1 cellular context compared by ENCODE assay signal in the genomic region with DNA sequence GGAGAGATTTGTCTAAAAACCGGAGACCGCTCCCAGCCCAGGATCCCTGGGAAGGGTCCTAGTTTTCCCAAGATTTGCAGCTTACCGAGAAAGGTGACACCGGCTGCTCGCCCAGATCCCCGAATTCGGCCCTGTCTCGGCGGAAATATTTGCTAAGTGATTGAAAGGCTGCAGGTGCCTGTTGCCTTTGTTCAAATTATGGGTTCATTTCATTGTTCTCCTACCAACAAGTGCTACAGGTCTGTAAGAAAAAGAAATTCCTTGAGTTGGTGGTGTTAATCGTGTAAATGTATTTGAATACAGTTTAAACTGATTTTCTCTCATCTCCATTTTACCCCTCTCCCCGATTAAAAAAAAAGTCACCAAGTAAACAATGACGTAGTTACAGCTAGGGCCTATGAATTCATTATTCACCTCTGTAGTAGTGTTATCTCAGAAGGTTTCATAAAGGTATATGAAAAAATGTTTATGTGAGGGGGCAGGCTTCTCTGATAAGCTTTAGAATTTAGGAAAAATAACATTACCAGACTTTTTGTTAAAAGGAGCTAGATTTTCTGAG.
TF ChIP-seq lines count a peak whose summit lies in the region.

No MANE protein-coding gene starts in this region.

TF ChIP-seq in IMR-90, 13 proteins besides CTCF, POLR2A, EP300 and RAD21:
- TF ChIP-seq RCOR1 (IDR thresholded peaks at IDR 0.05; ENCODE audit: insufficient replicate concordance, low read length), result peak; percentile 12
- no peak for TF ChIP-seq MAZ (IDR thresholded peaks at IDR 0.05; ENCODE audit: borderline replicate concordance, low read depth, low read length)
TF ChIP-seq in IMR-90: peak in this region for 1.
